In genomic region chr13:86918682-86919081, GRCh38 we compare ENCODE assay signal across 14 cellular contexts.
DNase-seq lines count a peak whose midpoint lies in the region; FAIRE-seq and TF ChIP-seq lines count a peak whose summit lies in the region.
"Had no signal": no experiment of that assay in that cellular context is flagged by ENCODE, and none has a peak within 500 bp of the region (broad histone marks: within the 10 kb centered on the region; RNA-seq: fewer than 3 reads in every experiment).

No MANE protein-coding gene starts in this region.

- no peak overlapping the region for H3K4me3 ChIP-seq in epithelial cell of esophagus (ENCODE audit: low read length)
- H3K4me3 ChIP-seq in smooth muscle cell = no peak overlapping the region
- no peak overlapping the region for H3K4me3 ChIP-seq in MM.1S (ENCODE audit: low read length)
- H3K4me3 ChIP-seq in trophoblast cell (ENCODE audit: low read depth, low read length) = no peak overlapping the region
- H3K4me3 ChIP-seq: BLaER1 treated with 17β-estradiol and CSF1 and Interleukin-3, amounts not matched to agents 10 nM and 100 nM had no signal

- H3K23ac ChIP-seq in trophoblast cell (ENCODE audit: low read length) = no peak overlapping the region

- no peaks in the 10 kb centered on the region for H4K20me1 ChIP-seq in smooth muscle cell (ENCODE audit: low read depth)
- no peaks in the 10 kb centered on the region for H4K20me1 ChIP-seq in MM.1S (ENCODE audit: insufficient read depth, low read length)
- H4K20me1 ChIP-seq: BLaER1 treated with 17β-estradiol and CSF1 and Interleukin-3, amounts not matched to agents 10 nM and 100 nM had no signal

- H3K4me2 ChIP-seq in smooth muscle cell = no peak overlapping the region
- H3K4me2 ChIP-seq in MM.1S (ENCODE audit: low read depth, low read length) = no peak overlapping the region
- no peak overlapping the region for H3K4me2 ChIP-seq in trophoblast cell (ENCODE audit: low read length)
- H3K4me2 ChIP-seq: BLaER1 treated with 17β-estradiol and CSF1 and Interleukin-3, amounts not matched to agents 10 nM and 100 nM had no signal

- H3K4ac ChIP-seq in trophoblast cell (ENCODE audit: low read depth, low read length) = no peak overlapping the region

- no peaks in the 10 kb centered on the region for H3K79me2 ChIP-seq in smooth muscle cell (ENCODE audit: low read depth)
- H3K79me2 ChIP-seq in MM.1S (ENCODE audit: low read length) = no peaks in the 10 kb centered on the region
- no peaks in the 10 kb centered on the region for H3K79me2 ChIP-seq in trophoblast cell (ENCODE audit: control insufficient read depth, insufficient read depth, low read length, poor library complexity)

- H2AK5ac ChIP-seq in trophoblast cell (ENCODE audit: low read length) = no peak overlapping the region

- no peak overlapping the region for H4K91ac ChIP-seq in trophoblast cell (ENCODE audit: low read depth, low read length)

- H2BK12ac ChIP-seq in trophoblast cell (ENCODE audit: low read length) = no peak overlapping the region

- no peak overlapping the region for H2BK120ac ChIP-seq in trophoblast cell (ENCODE audit: insufficient read depth, low read length, poor library complexity)

- no peak overlapping the region for H4K8ac ChIP-seq in trophoblast cell (ENCODE audit: low read depth, low read length)

- H3F3A ChIP-seq in smooth muscle cell (ENCODE audit: low read depth) = no peaks in the 10 kb centered on the region
- H3F3A ChIP-seq in MM.1S (ENCODE audit: insufficient read depth, low read length) = no peaks in the 10 kb centered on the region

- WGBS in smooth muscle cell (ENCODE audit: low lambda C conversion rate) = 59% methylated on average over 2 of the region's 2 CpGs
- no CpG with 5 or more reads among the region's 2 CpGs for WGBS in trophoblast cell (ENCODE audit: extremely low coverage, insufficient coverage, insufficient read length)

- TF ChIP-seq CTCF in epithelial cell of esophagus (IDR thresholded peaks at IDR 0.05; ENCODE audit: insufficient read depth, low read depth, low read length, missing control alignments) = no peak
- no peak for TF ChIP-seq CTCF in smooth muscle cell (IDR thresholded peaks at IDR 0.05; ENCODE audit: borderline replicate concordance, insufficient read depth, poor library complexity, severe bottlenecking)
- no peak for TF ChIP-seq CTCF in MM.1S (IDR thresholded peaks at IDR 0.05; ENCODE audit: low read length)

- no peaks in the 10 kb centered on the region for H3K9me3 ChIP-seq in smooth muscle cell (replicated peaks; ENCODE audit: low read depth)
- H3K9me3 ChIP-seq in MM.1S (replicated peaks; ENCODE audit: insufficient read depth, low read length) = no peaks in the 10 kb centered on the region
- H3K9me3 ChIP-seq in trophoblast cell (ENCODE audit: insufficient read depth, low read depth, low read length) = peaks cover 1% of the 10 kb centered on the region

- no peaks in the 10 kb centered on the region for H3K36me3 ChIP-seq in smooth muscle cell (ENCODE audit: low read depth)
- no peaks in the 10 kb centered on the region for H3K36me3 ChIP-seq in MM.1S (replicated peaks; ENCODE audit: insufficient read depth, low read length)
- no peaks in the 10 kb centered on the region for H3K36me3 ChIP-seq in trophoblast cell (ENCODE audit: control insufficient read depth in 1 of 2, insufficient read depth in 2 of 2, low read length in 2 of 2)
- H3K36me3 ChIP-seq: BLaER1 treated with 17β-estradiol and CSF1 and Interleukin-3, amounts not matched to agents 10 nM and 100 nM had no signal

- no peak for TF ChIP-seq POLR2A in H54 (IDR thresholded peaks at IDR 0.05; ENCODE audit: low read depth, low read length)

- H3K4me1 ChIP-seq in smooth muscle cell (ENCODE audit: low read depth) = no peaks in the 10 kb centered on the region
- H3K4me1 ChIP-seq in MM.1S (ENCODE audit: low read length) = no peaks in the 10 kb centered on the region
- H3K4me1 ChIP-seq in trophoblast cell (ENCODE audit: control insufficient read depth in 1 of 2, insufficient read depth in 2 of 2, low read length in 2 of 2) = no peaks in the 10 kb centered on the region

- H3K9me2 ChIP-seq in MM.1S (replicated peaks; ENCODE audit: insufficient read depth, low read length) = no peaks in the 10 kb centered on the region

- H3K18ac ChIP-seq in trophoblast cell (ENCODE audit: low read length) = no peak overlapping the region

- H3K14ac ChIP-seq in trophoblast cell (ENCODE audit: low read length) = no peak overlapping the region

- H2AFZ ChIP-seq in smooth muscle cell (ENCODE audit: low read depth) (peak overlapping the region; percentile 43), MM.1S (ENCODE audit: low read length) (no peak overlapping the region), trophoblast cell (ENCODE audit: insufficient read depth, low read length, poor library complexity) (no peak overlapping the region)

- peak; percentile 20 for FAIRE-seq in H54 (lab: Jason Lieb, UNC)
- FAIRE-seq: GM12891 had no signal

- H4K12ac ChIP-seq in trophoblast cell (ENCODE audit: low read depth, low read length) = no peak overlapping the region

- no peak overlapping the region for H3K9ac ChIP-seq in smooth muscle cell (ENCODE audit: low read depth)
- H3K9ac ChIP-seq in MM.1S (ENCODE audit: low read length) = no peak overlapping the region
- no peak overlapping the region for H3K9ac ChIP-seq in trophoblast cell (ENCODE audit: low read length)
- H3K9ac ChIP-seq: BLaER1 treated with 17β-estradiol and CSF1 and Interleukin-3, amounts not matched to agents 10 nM and 100 nM had no signal

- DNase-seq in ELF-1 (ENCODE audit: low read depth, low spot score) = peak; percentile 35
- no peak for DNase-seq in H54 (ENCODE audit: insufficient read length, low spot score)
- DNase-seq in epithelial cell of esophagus (ENCODE audit: low read depth) = peak; percentile 16
- no peak for DNase-seq in smooth muscle cell (lab: John Stamatoyannopoulos, UW; ENCODE audit: unreplicated experiment)
- DNase-seq in activated effector memory CD4-positive, alpha-beta T cell treated with anti-CD3 and anti-CD28 coated beads, Interleukin-2, amount 50 U/mL, for 16 hours = no peak
- no peak for DNase-seq in MM.1S
- no peak for DNase-seq in trophoblast cell
- DNase-seq: ACHN; CD4-positive, CD25-positive, alpha-beta regulatory T cell; H9; IMR-90; KBM-7 had no signal

- H3K79me1 ChIP-seq in trophoblast cell (ENCODE audit: low read length) = no peaks in the 10 kb centered on the region

- H3K27me3 ChIP-seq in smooth muscle cell (ENCODE audit: low read depth) = no peaks in the 10 kb centered on the region
- H3K27me3 ChIP-seq in MM.1S (replicated peaks; ENCODE audit: insufficient read depth, low read length) = no peaks in the 10 kb centered on the region
- H3K27me3 ChIP-seq in trophoblast cell (ENCODE audit: insufficient read depth, low read length) = no peaks in the 10 kb centered on the region
- H3K27me3 ChIP-seq: BLaER1 treated with 17β-estradiol and CSF1 and Interleukin-3, amounts not matched to agents 10 nM and 100 nM had no signal

- no peak overlapping the region for H2BK5ac ChIP-seq in trophoblast cell (ENCODE audit: low read depth, low read length, poor library complexity)

- H3K27ac ChIP-seq in smooth muscle cell (ENCODE audit: low read depth) (no peak overlapping the region), MM.1S (ENCODE audit: low read length) (no peak overlapping the region), trophoblast cell (ENCODE audit: low read depth, low read length) (no peak overlapping the region)
- H3K27ac ChIP-seq: BLaER1 treated with 17β-estradiol and CSF1 and Interleukin-3, amounts not matched to agents 10 nM and 100 nM had no signal

Comparison
In these comparisons a context has a peak if more than half of its experiments do, and no peak if none do; other contexts are left out.
1. DNase-seq: peak in ELF-1 (single experiment) and epithelial cell of esophagus (single experiment); none in H54 (single experiment), smooth muscle cell (single experiment), activated effector memory CD4-positive, alpha-beta T cell treated with anti-CD3 and anti-CD28 coated beads, Interleukin-2, amount 50 U/mL, for 16 hours (single experiment), MM.1S (single experiment) and trophoblast cell (0 of 2).